ENCODE assay signal across 15 cellular contexts in genomic region chr17:79799174-79799537, GRCh38. TPM values are rescaled to one million over a fixed set of nuclear protein-coding genes. Genes with fewer than 3 reads are reported as not detected.
DNase-seq lines count a peak whose midpoint lies in the region; ATAC-seq lines count a peak whose summit lies in the region.
"Had no signal": no experiment of that assay in that cellular context is flagged by ENCODE, and none has a peak within 500 bp of the region (broad histone marks: within the 10 kb centered on the region; RNA-seq: fewer than 3 reads in every experiment).

No MANE protein-coding gene starts in this region.

- H3K9me3 Mint-ChIP-seq in T-helper 1 cell treated with Interleukin-12 subunit alpha and Interleukin-12 subunit beta and Interleukin-4 antibody, amounts not matched to agents 30 μg/mL and 1 μg/mL, for 36 hours, result no peaks in the 10 kb centered on the region
- H3K9me3 Mint-ChIP-seq in IgD-negative memory B cell, result peaks cover 0 to 7% (median 0%) of the 10 kb centered on the region in 3 donors
- no peaks in the 10 kb centered on the region for H3K9me3 Mint-ChIP-seq in central memory CD8-positive, alpha-beta T cell

- H3K4me1 ChIP-seq in neuronal stem cell (ENCODE audit: control insufficient read depth in 2 of 2, insufficient read depth in 1 of 2, low read depth in 1 of 2, low read length in 2 of 2), result peaks cover 32 to 51% of the 10 kb centered on the region in 2 donors

- peaks cover 0 to 8% of the 10 kb centered on the region in 2 donors for H3K9me3 ChIP-seq in neuronal stem cell (replicated peaks in 1 of 2; ENCODE audit: control insufficient read depth in 2 of 2, insufficient read depth in 1 of 2, low read depth in 1 of 2, low read length in 2 of 2)
- H3K9me3 ChIP-seq: heart left ventricle, left lung, neutrophil, tibial artery had no signal

- peak overlapping the region; percentile 93 for H2BK15ac ChIP-seq in neuronal stem cell (ENCODE audit: low read length)

- no peak overlapping the region for H2BK12ac ChIP-seq in neuronal stem cell (ENCODE audit: low read length)

- H2BK5ac ChIP-seq in neuronal stem cell (ENCODE audit: low read length), result peak overlapping the region; percentile 82

- no peak overlapping the region for H4K8ac ChIP-seq in neuronal stem cell (ENCODE audit: low read depth, low read length)

- H3K79me1 ChIP-seq in neuronal stem cell (ENCODE audit: low read depth, low read length), result peaks cover 2% of the 10 kb centered on the region

- peak overlapping the region; percentile 31 for H3K4me2 ChIP-seq in neuronal stem cell (ENCODE audit: insufficient read depth, low read length, poor library complexity, severe bottlenecking)

- no peak for ATAC-seq in central memory CD8-positive, alpha-beta T cell (replicated peaks; ENCODE audit: extremely low read depth, poor library complexity, severe bottlenecking)
- ATAC-seq in HG03378 (IDR thresholded peaks at IDR 0.05; ENCODE audit: unreplicated experiment) (no peak), GM21423 (IDR thresholded peaks at IDR 0.05; ENCODE audit: unreplicated experiment) (no peak)
- ATAC-seq: heart left ventricle, left lung had no signal

- no peak overlapping the region for H4K91ac ChIP-seq in neuronal stem cell (ENCODE audit: low read depth, low read length, poor library complexity)

- H3K9ac ChIP-seq in neuronal stem cell (ENCODE audit: low read depth, low read length, poor library complexity), result no peak overlapping the region

- H3K18ac ChIP-seq in neuronal stem cell (ENCODE audit: low read length), result peak overlapping the region; percentile 91

- H3K23ac ChIP-seq in neuronal stem cell (ENCODE audit: low read depth, low read length, poor library complexity), result peak overlapping the region; percentile 74

- no peak overlapping the region for H3K14ac ChIP-seq in neuronal stem cell (ENCODE audit: low read length)

- H3K36me3 Mint-ChIP-seq in T-helper 1 cell treated with Interleukin-12 subunit alpha and Interleukin-12 subunit beta and Interleukin-4 antibody, amounts not matched to agents 30 μg/mL and 1 μg/mL, for 36 hours (ENCODE audit: low read depth), result peaks cover 12% of the 10 kb centered on the region
- no peaks in the 10 kb centered on the region for H3K36me3 Mint-ChIP-seq in IgD-negative memory B cell
- H3K36me3 Mint-ChIP-seq in central memory CD8-positive, alpha-beta T cell (ENCODE audit: insufficient read depth), result peaks cover 25% of the 10 kb centered on the region

- peaks cover 25% of the 10 kb centered on the region for H3K4me1 Mint-ChIP-seq in T-helper 1 cell treated with Interleukin-12 subunit alpha and Interleukin-12 subunit beta and Interleukin-4 antibody, amounts not matched to agents 30 μg/mL and 1 μg/mL, for 36 hours (ENCODE audit: low read depth)
- H3K4me1 Mint-ChIP-seq in IgD-negative memory B cell, result peaks cover 5 to 12% (median 11%) of the 10 kb centered on the region in 3 donors
- H3K4me1 Mint-ChIP-seq in central memory CD8-positive, alpha-beta T cell, result peaks cover 35% of the 10 kb centered on the region

- H3K4me3 Mint-ChIP-seq in T-helper 1 cell treated with Interleukin-12 subunit alpha and Interleukin-12 subunit beta and Interleukin-4 antibody, amounts not matched to agents 30 μg/mL and 1 μg/mL, for 36 hours, result peak overlapping the region; percentile 51
- H3K4me3 Mint-ChIP-seq in IgD-negative memory B cell, result peak overlapping the region in 2 of 4 donors; percentile 61 to 84
- peak overlapping the region; percentile 85 for H3K4me3 Mint-ChIP-seq in central memory CD8-positive, alpha-beta T cell

- H2AK5ac ChIP-seq in neuronal stem cell (ENCODE audit: low read depth, low read length), result peak overlapping the region; percentile 88

- DNase-seq in T-helper 1 cell, result no peak
- no peak for DNase-seq in central memory CD8-positive, alpha-beta T cell (ENCODE audit: low spot score in 2 of 2)
- no peak for DNase-seq in neuronal stem cell (ENCODE audit: low spot score)
- no peak for DNase-seq in NCI-H774 (lab: John Stamatoyannopoulos, UW)
- DNase-seq: brain microvascular endothelial cell, heart left ventricle, NCI-H2227 treated with DMSO at 0.1 percent for 48 hours, tibial artery had no signal

- peaks cover 4 to 20% of the 10 kb centered on the region in 2 donors for H3K36me3 ChIP-seq in neuronal stem cell (replicated peaks in 1 of 2; ENCODE audit: control insufficient read depth in 2 of 2, insufficient read depth in 2 of 2, low read length in 2 of 2)
- H3K36me3 ChIP-seq: tibial artery had no signal

- no peak overlapping the region for H2BK120ac ChIP-seq in neuronal stem cell (ENCODE audit: low read depth, low read length)

- H3K27me3 Mint-ChIP-seq in T-helper 1 cell treated with Interleukin-12 subunit alpha and Interleukin-12 subunit beta and Interleukin-4 antibody, amounts not matched to agents 30 μg/mL and 1 μg/mL, for 36 hours (ENCODE audit: low read depth), result peaks cover 45% of the 10 kb centered on the region
- H3K27me3 Mint-ChIP-seq in IgD-negative memory B cell, result peaks cover 29% of the 10 kb centered on the region
- peaks cover 42% of the 10 kb centered on the region for H3K27me3 Mint-ChIP-seq in central memory CD8-positive, alpha-beta T cell

- H3K27ac Mint-ChIP-seq in T-helper 1 cell treated with Interleukin-12 subunit alpha and Interleukin-12 subunit beta and Interleukin-4 antibody, amounts not matched to agents 30 μg/mL and 1 μg/mL, for 36 hours, result peak overlapping the region; percentile 77
- H3K27ac Mint-ChIP-seq in IgD-negative memory B cell, result peak overlapping the region; percentile 86 to 96 (median 93)
- H3K27ac Mint-ChIP-seq in central memory CD8-positive, alpha-beta T cell (ENCODE audit: low read depth), result peak overlapping the region; percentile 40

- WGBS in neuronal stem cell (ENCODE audit: extremely low coverage in 2 of 2, insufficient read length in 2 of 2, insufficient replicate concordance in 1 of 2), 2 donors, result no CpG with 5 or more reads among the region's 23 CpGs

- H3K4ac ChIP-seq in neuronal stem cell (ENCODE audit: low read length), result no peak overlapping the region

- H3K27me3 ChIP-seq in neuronal stem cell (ENCODE audit: control insufficient read depth in 3 of 3, insufficient read depth in 3 of 3, low read depth in 1 of 3, low read length in 3 of 3), result peaks cover 53 to 78% (median 60%) of the 10 kb centered on the region in 3 experiments

- H3K4me3 ChIP-seq in neuronal stem cell (ENCODE audit: low read length in 2 of 2), result no peak overlapping the region
- H3K4me3 ChIP-seq: PC-9 had no signal

- no peak overlapping the region for H3K27ac ChIP-seq in neuronal stem cell (replicated peaks; ENCODE audit: low read length)
- H3K27ac ChIP-seq: brain microvascular endothelial cell, heart left ventricle, left lung, PC-9, tibial artery had no signal

- peak overlapping the region; percentile 78 for H2AFZ ChIP-seq in neuronal stem cell (ENCODE audit: low read length)
- H2AFZ ChIP-seq: PC-9 had no signal

RNA-seq across cellular contexts. Expression of gene CBX8, which starts 2.3 kb away (rescaled TPM):
- 3.2 TPM for polyA plus RNA-seq in IgD-negative memory B cell
- 5.5 TPM for polyA plus RNA-seq in neuronal stem cell (2013, experiment 1 of 2)
- 5.0 TPM for polyA plus RNA-seq in neuronal stem cell (2013, experiment 2 of 2)

RNA-seq across cellular contexts. Expression of gene CBX2, which starts 21.2 kb away (rescaled TPM):
- polyA plus RNA-seq in IgD-negative memory B cell, result 0.26 TPM
- polyA plus RNA-seq in neuronal stem cell (2013, experiment 1 of 2), result 72.5 TPM
- 70.8 TPM for polyA plus RNA-seq in neuronal stem cell (2013, experiment 2 of 2)

RNA-seq across cellular contexts. Expression of gene CBX4, which starts 40.1 kb away (rescaled TPM):
- polyA plus RNA-seq in IgD-negative memory B cell, result 4.1 TPM
- polyA plus RNA-seq in neuronal stem cell (2013, experiment 1 of 2), result 10.0 TPM
- 10.0 TPM for polyA plus RNA-seq in neuronal stem cell (2013, experiment 2 of 2)

Comparison
In these comparisons a context has a peak if more than half of its experiments do, and no peak if none do; other contexts are left out.
1. H3K27ac Mint-ChIP-seq: peak in every context shown above with its lines; median percentile 93 in IgD-negative memory B cell; 77 in T-helper 1 cell treated with Interleukin-12 subunit alpha and Interleukin-12 subunit beta and Interleukin-4 antibody, amounts not matched to agents 30 μg/mL and 1 μg/mL, for 36 hours; 40 in central memory CD8-positive, alpha-beta T cell.